In the genomic region with DNA sequence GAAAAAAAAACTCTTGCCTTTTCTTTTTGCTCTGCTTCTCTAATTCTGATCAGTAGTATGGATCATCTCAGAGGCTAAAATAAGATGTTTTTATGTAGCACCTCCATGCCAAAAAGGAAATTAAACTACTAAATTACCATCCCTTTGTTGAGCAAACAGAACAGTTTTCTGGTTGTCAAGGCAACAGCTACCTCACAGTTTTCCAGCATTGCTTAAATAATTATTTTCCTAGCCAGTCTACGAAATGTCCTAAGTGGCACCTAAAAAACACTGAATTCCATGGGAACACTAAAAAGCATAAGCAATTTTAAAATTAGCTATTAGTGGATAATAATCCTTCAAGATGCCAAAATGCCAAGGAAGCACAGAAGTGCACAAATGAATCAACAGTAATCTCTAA, we compare ENCODE assay signal across 14 cellular contexts.
DNase-seq lines count a peak whose midpoint lies in the region; ATAC-seq, FAIRE-seq and TF ChIP-seq lines count a peak whose summit lies in the region.
"Had no signal": no experiment of that assay in that cellular context is flagged by ENCODE, and none has a peak within 500 bp of the region (broad histone marks: within the 10 kb centered on the region; RNA-seq: fewer than 3 reads in every experiment).

No MANE protein-coding gene starts in this region.

- CTCF ChIA-PET in MCF 10A (lab: Yijun Ruan, JAX) = interaction anchor here (0.7 to 1.0 kb wide), 4 partner anchors 10 to 182 kb away, joined by 3 read pairs; no protein-coding TSS in a partner anchor

- H3K9me2 ChIP-seq in GM23338 (ENCODE audit: insufficient read depth) = no peaks in the 10 kb centered on the region

- H3K4me3 ChIP-seq in CD4-positive, CD25-positive, alpha-beta regulatory T cell (ENCODE audit: low read depth, low read length) = no peak overlapping the region
- no peak overlapping the region for H3K4me3 ChIP-seq in GM23338
- H3K4me3 ChIP-seq: BLaER1, ovary had no signal

- DNase-seq in CD4-positive, CD25-positive, alpha-beta regulatory T cell = no peak
- DNase-seq in GM23338 (ENCODE audit: low spot score) (peak; percentile 27), astrocyte of the hippocampus (ENCODE audit: low read depth, low spot score) (peak; percentile 31), MCF 10A (ENCODE audit: unreplicated experiment) (no peak)
- DNase-seq: activated effector memory CD4-positive, alpha-beta T cell treated with Interleukin-2 at 50 U/mL for 16 hours; NCI-H510A treated with DMSO at 0.1 percent for 48 hours; ovary; small intestine; stimulated activated naive CD8-positive, alpha-beta T cell treated with anti-CD3 and anti-CD28 coated beads, Interleukin-15, Interleukin-2, amounts not matched to agents 100 U/mL and 50 U/mL, for 24 hours had no signal

- H3K9me3 Mint-ChIP-seq in CD4-positive, CD25-positive, alpha-beta regulatory T cell = no peaks in the 10 kb centered on the region
- no peaks in the 10 kb centered on the region for H3K9me3 Mint-ChIP-seq in GM23338
- H3K9me3 Mint-ChIP-seq in MCF 10A (ENCODE audit: unreplicated experiment) = no peaks in the 10 kb centered on the region

- H3K27ac ChIP-seq in CD4-positive, CD25-positive, alpha-beta regulatory T cell (ENCODE audit: insufficient read depth, low read length, poor library complexity, severe bottlenecking) = no peak overlapping the region
- H3K27ac ChIP-seq in GM23338 (ENCODE audit: low read depth) = no peak overlapping the region
- H3K27ac ChIP-seq: BLaER1, ovary had no signal

- H3F3A ChIP-seq in GM23338 (replicated peaks; ENCODE audit: low read depth) = no peaks in the 10 kb centered on the region

- H3K4me1 Mint-ChIP-seq in CD4-positive, CD25-positive, alpha-beta regulatory T cell = peaks cover 54 to 85% (median 73%) of the 10 kb centered on the region in 4 donors
- H3K4me1 Mint-ChIP-seq in GM23338 (peaks cover 23% of the 10 kb centered on the region; the same call in 2 of the 3 replicates), MCF 10A (ENCODE audit: insufficient read depth, unreplicated experiment) (peaks cover 33% of the 10 kb centered on the region)

- peak overlapping the region in 2 of 3 donors; percentile 48 to 64 for H3K27ac Mint-ChIP-seq in CD4-positive, CD25-positive, alpha-beta regulatory T cell
- H3K27ac Mint-ChIP-seq in GM23338 = no peak overlapping the region
- H3K27ac Mint-ChIP-seq in MCF 10A (ENCODE audit: low read depth, unreplicated experiment) = no peak overlapping the region

- no peaks in the 10 kb centered on the region for H3K9me3 ChIP-seq in CD4-positive, CD25-positive, alpha-beta regulatory T cell (ENCODE audit: control insufficient read depth in 2 of 2, low read length in 2 of 2)
- H3K9me3 ChIP-seq: ovary had no signal

- FAIRE-seq in islet of Langerhans (lab: Jason Lieb, UNC) = peak; percentile 86
- FAIRE-seq: H54, small intestine had no signal

- TF ChIP-seq CTCF in GM23338 (conservative IDR thresholded peaks at IDR 0.05; ENCODE audit: low read depth in 2 of 2) = no peak
- TF ChIP-seq CTCF in MCF 10A (IDR thresholded peaks at IDR 0.05; ENCODE audit: unreplicated experiment) = no peak

- H3K36me3 ChIP-seq in CD4-positive, CD25-positive, alpha-beta regulatory T cell (ENCODE audit: control insufficient read depth, insufficient read depth, low read length) = no peaks in the 10 kb centered on the region
- H3K36me3 ChIP-seq in GM23338 (ENCODE audit: insufficient read depth) = no peaks in the 10 kb centered on the region
- H3K36me3 ChIP-seq: ovary had no signal

- no peak for ATAC-seq in CD4-positive, CD25-positive, alpha-beta regulatory T cell (ENCODE audit: low read depth in 2 of 2)
- no peak for ATAC-seq in GM23338
- ATAC-seq in HG02870 (IDR thresholded peaks at IDR 0.05; ENCODE audit: unreplicated experiment) = no peak
- no peak for ATAC-seq in activated CD4-positive, CD25-positive, alpha-beta regulatory T cell treated with anti-CD3 and anti-CD28 coated beads, Interleukin-2, amount 50 U/mL, for 24 hours
- ATAC-seq: stimulated activated naive CD8-positive, alpha-beta T cell treated with anti-CD3 and anti-CD28 coated beads, Interleukin-15, Interleukin-2, amounts not matched to agents 100 U/mL and 50 U/mL, for 24 hours had no signal

- peaks cover 100% of the 10 kb centered on the region for H3K79me2 ChIP-seq in GM23338 (replicated peaks; ENCODE audit: insufficient read depth)

- no peak overlapping the region for H2AFZ ChIP-seq in GM23338

- H4K20me1 ChIP-seq in GM23338 (replicated peaks; ENCODE audit: insufficient read depth) = peaks cover 47% of the 10 kb centered on the region

- intact Hi-C loops in MCF 10A (cut with micrococcal nuclease) = loop anchor here (5.0 kb wide), 1 partner anchor 46 kb away; no protein-coding TSS in a partner anchor

- POLR2A ChIA-PET in MCF 10A (lab: Yijun Ruan, JAX) = interaction anchor here (1.7 to 2.4 kb wide), 2 partner anchors 9 kb away, joined by 3 to 12 read pairs; no protein-coding TSS in a partner anchor

- no TSS peak for BruUV-seq in MCF 10A (replicated peaks; lab: Mats Ljungman, UMichigan)

- no peaks in the 10 kb centered on the region for H3K27me3 Mint-ChIP-seq in CD4-positive, CD25-positive, alpha-beta regulatory T cell
- peaks cover 8% of the 10 kb centered on the region for H3K27me3 Mint-ChIP-seq in GM23338 (ENCODE audit: insufficient read depth, low read depth, poor library complexity)
- H3K27me3 Mint-ChIP-seq in MCF 10A (ENCODE audit: insufficient read depth, unreplicated experiment) = no peaks in the 10 kb centered on the region

- peak overlapping the region in 2 of 4 donors; percentile 2 to 7 for H3K4me3 Mint-ChIP-seq in CD4-positive, CD25-positive, alpha-beta regulatory T cell
- no peak overlapping the region for H3K4me3 Mint-ChIP-seq in GM23338
- H3K4me3 Mint-ChIP-seq in MCF 10A (ENCODE audit: unreplicated experiment) = no peak overlapping the region

- H3K4me1 ChIP-seq in CD4-positive, CD25-positive, alpha-beta regulatory T cell (ENCODE audit: control insufficient read depth, insufficient read depth, low read length, poor library complexity, severe bottlenecking) = peaks cover 49% of the 10 kb centered on the region
- H3K4me1 ChIP-seq in GM23338 (ENCODE audit: insufficient read depth) = peaks cover 11% of the 10 kb centered on the region; the same call in 1 of the 2 replicates

- H3K4me2 ChIP-seq in GM23338 = 0 out of 2 replicates have a peak overlapping the region, but pooled peaks have one; percentile 3
- H3K4me2 ChIP-seq: BLaER1 had no signal

- H3K36me3 Mint-ChIP-seq in CD4-positive, CD25-positive, alpha-beta regulatory T cell = no peaks in the 10 kb centered on the region
- no peaks in the 10 kb centered on the region; the same call in 2 of the 3 replicates for H3K36me3 Mint-ChIP-seq in GM23338 (ENCODE audit: low read depth)
- H3K36me3 Mint-ChIP-seq in MCF 10A (ENCODE audit: insufficient read depth, unreplicated experiment) = peaks cover 8% of the 10 kb centered on the region

- no peaks in the 10 kb centered on the region for H3K27me3 ChIP-seq in CD4-positive, CD25-positive, alpha-beta regulatory T cell (ENCODE audit: control insufficient read depth, insufficient read depth, low read length)
- H3K27me3 ChIP-seq in GM23338 (ENCODE audit: insufficient read depth) = no peaks in the 10 kb centered on the region
- H3K27me3 ChIP-seq: BLaER1, ovary had no signal

TF ChIP-seq in GM23338, 12 proteins besides CTCF, POLR2A, EP300 and RAD21 (continues in another document):
- no peak for TF ChIP-seq STAT1 (IDR thresholded peaks at IDR 0.05; ENCODE audit: unreplicated experiment)
- TF ChIP-seq, protein P1, sequence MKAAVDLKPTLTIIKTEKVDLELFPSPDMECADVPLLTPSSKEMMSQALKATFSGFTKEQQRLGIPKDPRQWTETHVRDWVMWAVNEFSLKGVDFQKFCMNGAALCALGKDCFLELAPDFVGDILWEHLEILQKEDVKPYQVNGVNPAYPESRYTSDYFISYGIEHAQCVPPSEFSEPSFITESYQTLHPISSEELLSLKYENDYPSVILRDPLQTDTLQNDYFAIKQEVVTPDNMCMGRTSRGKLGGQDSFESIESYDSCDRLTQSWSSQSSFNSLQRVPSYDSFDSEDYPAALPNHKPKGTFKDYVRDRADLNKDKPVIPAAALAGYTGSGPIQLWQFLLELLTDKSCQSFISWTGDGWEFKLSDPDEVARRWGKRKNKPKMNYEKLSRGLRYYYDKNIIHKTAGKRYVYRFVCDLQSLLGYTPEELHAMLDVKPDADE (IDR thresholded peaks at IDR 0.05) = no peak
- TF ChIP-seq, protein P2, sequence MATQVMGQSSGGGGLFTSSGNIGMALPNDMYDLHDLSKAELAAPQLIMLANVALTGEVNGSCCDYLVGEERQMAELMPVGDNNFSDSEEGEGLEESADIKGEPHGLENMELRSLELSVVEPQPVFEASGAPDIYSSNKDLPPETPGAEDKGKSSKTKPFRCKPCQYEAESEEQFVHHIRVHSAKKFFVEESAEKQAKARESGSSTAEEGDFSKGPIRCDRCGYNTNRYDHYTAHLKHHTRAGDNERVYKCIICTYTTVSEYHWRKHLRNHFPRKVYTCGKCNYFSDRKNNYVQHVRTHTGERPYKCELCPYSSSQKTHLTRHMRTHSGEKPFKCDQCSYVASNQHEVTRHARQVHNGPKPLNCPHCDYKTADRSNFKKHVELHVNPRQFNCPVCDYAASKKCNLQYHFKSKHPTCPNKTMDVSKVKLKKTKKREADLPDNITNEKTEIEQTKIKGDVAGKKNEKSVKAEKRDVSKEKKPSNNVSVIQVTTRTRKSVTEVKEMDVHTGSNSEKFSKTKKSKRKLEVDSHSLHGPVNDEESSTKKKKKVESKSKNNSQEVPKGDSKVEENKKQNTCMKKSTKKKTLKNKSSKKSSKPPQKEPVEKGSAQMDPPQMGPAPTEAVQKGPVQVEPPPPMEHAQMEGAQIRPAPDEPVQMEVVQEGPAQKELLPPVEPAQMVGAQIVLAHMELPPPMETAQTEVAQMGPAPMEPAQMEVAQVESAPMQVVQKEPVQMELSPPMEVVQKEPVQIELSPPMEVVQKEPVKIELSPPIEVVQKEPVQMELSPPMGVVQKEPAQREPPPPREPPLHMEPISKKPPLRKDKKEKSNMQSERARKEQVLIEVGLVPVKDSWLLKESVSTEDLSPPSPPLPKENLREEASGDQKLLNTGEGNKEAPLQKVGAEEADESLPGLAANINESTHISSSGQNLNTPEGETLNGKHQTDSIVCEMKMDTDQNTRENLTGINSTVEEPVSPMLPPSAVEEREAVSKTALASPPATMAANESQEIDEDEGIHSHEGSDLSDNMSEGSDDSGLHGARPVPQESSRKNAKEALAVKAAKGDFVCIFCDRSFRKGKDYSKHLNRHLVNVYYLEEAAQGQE (IDR thresholded peaks at IDR 0.05; ENCODE audit: unreplicated experiment) = no peak
- TF ChIP-seq EZH2phosphoT487 (IDR thresholded peaks at IDR 0.05; ENCODE audit: unreplicated experiment) = no peak
- TF ChIP-seq EZH2 (IDR thresholded peaks at IDR 0.05; ENCODE audit: low read depth, unreplicated experiment) = no peak
- no peak for TF ChIP-seq POLR2AphosphoS5 (IDR thresholded peaks at IDR 0.05; ENCODE audit: low read depth)
- no peak for TF ChIP-seq ZNF331 (CRISPR knock-in tag; IDR thresholded peaks at IDR 0.05; ENCODE audit: low read depth)

Comparison
In these comparisons a context has a peak if more than half of its experiments do, and no peak if none do; other contexts are left out.
1. DNase-seq: peak in GM23338 (single experiment) and astrocyte of the hippocampus (single experiment); none in CD4-positive, CD25-positive, alpha-beta regulatory T cell (0 of 3) and MCF 10A (single experiment).
2. H3K27ac Mint-ChIP-seq: peak in CD4-positive, CD25-positive, alpha-beta regulatory T cell (2 of 3); none in GM23338 (single experiment) and MCF 10A (single experiment).